8 cellular contexts compared by ENCODE assay signal in the genomic region with DNA sequence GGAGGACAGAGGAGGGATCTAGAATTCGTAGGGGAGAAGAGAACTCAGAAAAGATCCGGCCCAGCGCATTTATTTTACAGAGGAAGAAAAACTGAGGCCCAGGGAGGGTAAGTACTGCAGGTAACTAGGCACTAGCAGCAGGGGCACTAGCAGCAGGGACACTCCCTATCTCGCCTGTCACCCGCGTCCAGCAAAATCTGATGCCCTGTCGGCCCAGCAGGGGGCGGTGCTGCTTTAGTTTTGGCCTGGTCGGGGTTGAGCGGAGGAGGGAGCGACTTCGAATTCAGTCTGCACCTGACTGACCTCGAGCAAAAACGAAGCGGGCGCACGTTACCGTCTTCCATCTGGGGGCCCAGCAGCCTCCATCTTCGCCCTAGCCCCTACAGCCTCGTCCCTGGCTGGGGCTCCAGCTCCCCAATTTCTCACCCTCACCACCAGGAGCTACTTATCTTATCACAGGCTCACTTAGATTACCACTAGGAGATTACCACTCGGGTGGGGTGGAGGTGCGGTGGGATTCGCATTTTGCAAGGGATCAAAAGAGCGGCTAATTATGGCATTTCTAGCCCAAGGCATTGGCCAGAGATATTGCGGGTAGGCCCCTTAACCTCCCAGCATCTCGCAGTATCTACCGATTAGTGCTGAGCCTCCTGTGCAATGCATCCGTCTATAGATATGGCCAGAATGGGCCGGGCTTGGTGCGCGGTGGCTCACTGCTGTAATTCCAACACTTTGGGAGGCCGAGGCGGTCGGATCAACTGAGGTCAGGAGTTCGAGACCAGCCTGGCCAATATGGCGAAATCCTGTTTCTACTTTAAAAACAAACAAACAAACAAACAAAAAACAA. TPM values are rescaled to one million over a fixed set of nuclear protein-coding genes. Genes with fewer than 3 reads are reported as not detected.
DNase-seq lines count a peak whose midpoint lies in the region; ATAC-seq and TF ChIP-seq lines count a peak whose summit lies in the region.

No MANE protein-coding gene starts in this region.

- H3K4me3 ChIP-seq in GM06990 (replicated peaks; ENCODE audit: low read depth, low read length) (peak overlapping the region; percentile 52), ovary (peak overlapping the region; percentile 39), thymus (ENCODE audit: low read length) (peak overlapping the region; percentile 73)

- no peaks in the 10 kb centered on the region for H3K4me1 ChIP-seq in ovary (ENCODE audit: insufficient read depth)
- H3K4me1 ChIP-seq in thymus (ENCODE audit: control insufficient read depth, insufficient read depth, low read length) = peaks cover 9% of the 10 kb centered on the region

- WGBS in ovary, 3 donors = 16 to 24% (median 20%) methylated on average over 36 of the region's 36 CpGs
- 10% methylated on average over 36 of the region's 36 CpGs for WGBS in thymus

- H3K36me3 Mint-ChIP-seq in activated naive CD8-positive, alpha-beta T cell treated with anti-CD3 and anti-CD28 coated beads for 36 hours = peaks cover 45% of the 10 kb centered on the region

- peaks cover 57% of the 10 kb centered on the region for H3K4me1 Mint-ChIP-seq in activated naive CD8-positive, alpha-beta T cell treated with anti-CD3 and anti-CD28 coated beads for 36 hours

- intact Hi-C loops in Right ventricle myocardium superior (cut with DNase I) = no loop called here
- intact Hi-C loops in ovary (cut with DNase I) = no loop called here

- no peaks in the 10 kb centered on the region; the same call in 1 of the 2 replicates for H3K27me3 ChIP-seq in GM06990 (replicated peaks; ENCODE audit: control insufficient read depth, insufficient read depth, low read length)
- H3K27me3 ChIP-seq in ovary = no peaks in the 10 kb centered on the region
- no peaks in the 10 kb centered on the region for H3K27me3 ChIP-seq in thymus (ENCODE audit: control insufficient read depth, insufficient read depth)

- H3K36me3 ChIP-seq in GM06990 (ENCODE audit: control insufficient read depth, insufficient read depth, low read length) = no peaks in the 10 kb centered on the region
- H3K36me3 ChIP-seq in ovary = no peaks in the 10 kb centered on the region
- no peaks in the 10 kb centered on the region for H3K36me3 ChIP-seq in thymus (ENCODE audit: control insufficient read depth, insufficient read depth)

- no peaks in the 10 kb centered on the region for H3K9me3 ChIP-seq in ovary
- H3K9me3 ChIP-seq in thymus (ENCODE audit: control insufficient read depth) = peaks cover 2% of the 10 kb centered on the region

- no peak for TF ChIP-seq EP300 in ovary (IDR thresholded peaks at IDR 0.05)

- DNase-seq in GM06990 (ENCODE audit: extremely low read depth, insufficient read length) = peak; percentile 82
- DNase-seq in NCI-H1092 treated with DMSO at 0.1 percent for 48 hours (lab: John Stamatoyannopoulos, UW) = peak; percentile 79
- peak; percentile 93 for DNase-seq in SKM-1 (lab: John Stamatoyannopoulos, UW; ENCODE audit: unreplicated experiment)
- DNase-seq in activated naive CD8-positive, alpha-beta T cell treated with anti-CD3 and anti-CD28 coated beads for 36 hours = peak; percentile 98
- DNase-seq in Right ventricle myocardium superior = peak; percentile 91
- DNase-seq in ovary = peak; percentile 62 to 82 (median 74)

- peak overlapping the region; percentile 92 for H3K4me3 Mint-ChIP-seq in activated naive CD8-positive, alpha-beta T cell treated with anti-CD3 and anti-CD28 coated beads for 36 hours

- no peak for TF ChIP-seq POLR2A in ovary (IDR thresholded peaks at IDR 0.05)

- H3K27ac Mint-ChIP-seq in activated naive CD8-positive, alpha-beta T cell treated with anti-CD3 and anti-CD28 coated beads for 36 hours = peak overlapping the region; percentile 89

- ATAC-seq in HG02623 (IDR thresholded peaks at IDR 0.05; ENCODE audit: unreplicated experiment) (peak; percentile 94), Right ventricle myocardium superior (ENCODE audit: poor library complexity) (peak; percentile 98)

- peaks cover 9% of the 10 kb centered on the region for H3K9me3 Mint-ChIP-seq in activated naive CD8-positive, alpha-beta T cell treated with anti-CD3 and anti-CD28 coated beads for 36 hours

- no peaks in the 10 kb centered on the region for H3K27me3 Mint-ChIP-seq in activated naive CD8-positive, alpha-beta T cell treated with anti-CD3 and anti-CD28 coated beads for 36 hours

- no peak overlapping the region for H3K27ac ChIP-seq in ovary
- peak overlapping the region; percentile 95 for H3K27ac ChIP-seq in thymus (ENCODE audit: low read depth)

- TF ChIP-seq CTCF in GM06990 (IDR thresholded peaks at IDR 0.05; ENCODE audit: insufficient read depth, low read length, poor library complexity, severe bottlenecking) (peak; percentile 95), ovary (IDR thresholded peaks at IDR 0.05) (peak; percentile 50 to 70 (median 64))

RNA-seq across cellular contexts. Expression of a gene that starts 17.8 kb away (rescaled TPM):
- 100 to 1,000 TPM; 356 to 357 TPM for total RNA-seq in activated naive CD8-positive, alpha-beta T cell treated with anti-CD3 and anti-CD28 coated beads for 36 hours
- 0.51 TPM for total RNA-seq in Right ventricle myocardium superior
- total RNA-seq in ovary = 1 to 10 TPM in 4 of 7 donors, under 1 TPM in 3; 0.53 to 2.1 (median 1.1) TPM
- polyA plus RNA-seq in ovary = 10 to 100 TPM in 1 of 2 donors, 1 to 10 TPM in 1; 1.1 to 10.0 TPM
- polyA plus RNA-seq in thymus = 242 TPM

RNA-seq across cellular contexts. Expression of a gene that starts 53.1 kb away (rescaled TPM):
- total RNA-seq in activated naive CD8-positive, alpha-beta T cell treated with anti-CD3 and anti-CD28 coated beads for 36 hours = 100 to 1,000 TPM; 260 to 268 TPM
- 0.46 TPM for total RNA-seq in Right ventricle myocardium superior
- 1 to 10 TPM in 2 of 7 donors, under 1 TPM in 4, not detected in 1; 0.22 to 1.5 (median 0.50) TPM for total RNA-seq in ovary
- polyA plus RNA-seq in ovary = 1 to 10 TPM in 1 of 2 donors, under 1 TPM in 1; 0.47 to 3.2 TPM
- 111 TPM for polyA plus RNA-seq in thymus

Comparison
In these comparisons a context has a peak if more than half of its experiments do, and no peak if none do; other contexts are left out.
1. RNA of a gene that starts 17.8 kb away (total RNA-seq): 356 to 357 TPM in activated naive CD8-positive, alpha-beta T cell treated with anti-CD3 and anti-CD28 coated beads for 36 hours; 0.53 to 2.1 TPM in ovary and 0.51 TPM in Right ventricle myocardium superior (single experiment); every median in the first group is over 100 times any median in the second.
2. RNA of a gene that starts 53.1 kb away (total RNA-seq): 260 to 268 TPM in activated naive CD8-positive, alpha-beta T cell treated with anti-CD3 and anti-CD28 coated beads for 36 hours; 0.22 to 1.5 TPM in ovary and 0.46 TPM in Right ventricle myocardium superior (single experiment); every median in the first group is over 100 times any median in the second.
3. Peak in every context shown above with its lines, with median percentiles within 50 percentile points of each other: DNase-seq and H3K4me3 ChIP-seq.